ENCODE assay signal across 1 cellular context in the genomic region with DNA sequence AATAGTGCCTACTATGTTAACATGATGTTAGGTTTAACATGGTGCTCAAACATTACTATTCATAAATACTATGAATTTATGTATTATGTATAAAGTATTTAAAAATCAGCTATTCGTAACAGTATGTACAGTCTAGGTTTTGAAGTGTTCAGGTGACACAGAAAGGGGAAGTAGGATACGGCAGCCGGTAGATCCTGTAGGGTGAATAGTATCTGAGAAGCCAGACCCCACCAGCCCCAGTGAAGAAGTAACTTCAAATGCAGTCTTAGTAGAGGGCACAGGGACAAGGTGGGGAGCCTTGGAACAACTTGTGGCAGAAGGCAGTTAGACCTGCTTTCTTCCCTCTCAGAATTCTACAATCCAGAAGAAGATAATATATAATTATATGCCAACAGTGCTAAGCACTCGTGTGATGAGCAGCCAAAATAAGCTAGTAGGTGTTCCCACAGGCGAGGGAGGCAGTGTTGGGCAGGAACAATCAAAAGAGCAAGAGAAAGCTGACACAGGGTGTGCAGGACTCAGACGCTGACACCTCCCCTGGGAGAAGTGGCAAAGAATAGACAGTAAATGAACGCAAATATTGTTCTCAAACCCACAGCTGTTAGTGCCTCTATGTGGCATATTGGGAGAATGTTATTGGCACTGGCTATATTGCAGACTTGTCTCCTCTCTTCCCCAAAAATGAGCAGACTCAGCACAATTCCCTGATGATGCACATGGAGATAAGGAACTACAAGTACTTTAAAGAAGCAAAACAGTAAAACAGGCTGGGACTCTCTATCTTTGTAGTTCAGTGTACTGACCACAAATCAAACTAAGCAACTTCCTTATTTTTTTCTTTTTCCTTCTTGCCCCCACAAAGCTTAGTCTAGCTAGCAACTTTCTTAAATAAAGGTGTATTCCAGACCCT.
TF ChIP-seq lines count a peak whose summit lies in the region.

No MANE protein-coding gene starts in this region.

TF ChIP-seq in K562, 482 proteins besides CTCF, POLR2A, EP300 and RAD21 (continued from another document and continues in another):
- TF ChIP-seq NKRF (IDR thresholded peaks at IDR 0.05; ENCODE audit: borderline replicate concordance) (no peak), TGIF2 (CRISPR knock-in tag; IDR thresholded peaks at IDR 0.05) (no peak), HOXB6 (CRISPR knock-in tag; IDR thresholded peaks at IDR 0.05; ENCODE audit: borderline replicate concordance) (no peak), FOS (IDR thresholded peaks at IDR 0.05; ENCODE audit: extremely low read depth, insufficient read length) (no peak), FOXJ2 (tag; IDR thresholded peaks at IDR 0.05) (no peak), ZBTB11 (CRISPR knock-in tag; IDR thresholded peaks at IDR 0.05) (no peak), ERF (CRISPR knock-in tag; IDR thresholded peaks at IDR 0.05) (peak; percentile 31; the same call in 1 of the 2 replicates), SUPT5H (IDR thresholded peaks at IDR 0.05) (no peak), ZNF431 (CRISPR knock-in tag; IDR thresholded peaks at IDR 0.05) (no peak), CCAR2 (IDR thresholded peaks at IDR 0.05; ENCODE audit: low read depth, low read length) (no peak), DACH1 (IDR thresholded peaks at IDR 0.05; ENCODE audit: partially characterized antibody) (no peak), PREB (CRISPR knock-in tag; IDR thresholded peaks at IDR 0.05) (no peak), ZNF23 (CRISPR knock-in tag; IDR thresholded peaks at IDR 0.05) (no peak), ZNF79 (CRISPR knock-in tag; IDR thresholded peaks at IDR 0.05; ENCODE audit: low read depth) (no peak), ZBTB8A (IDR thresholded peaks at IDR 0.05; ENCODE audit: partially characterized antibody) (no peak), E2F5 (CRISPR knock-in tag; IDR thresholded peaks at IDR 0.05) (no peak), EHMT2 (IDR thresholded peaks at IDR 0.05) (no peak), KDM2B (CRISPR knock-in tag; IDR thresholded peaks at IDR 0.05) (no peak), ZNF41 (CRISPR knock-in tag; conservative IDR thresholded peaks at IDR 0.05) (no peak), HDAC3 (IDR thresholded peaks at IDR 0.05; ENCODE audit: borderline replicate concordance, partially characterized antibody) (no peak), PTRF (tag; IDR thresholded peaks at IDR 0.05) (no peak), ZBTB17 (CRISPR knock-in tag; IDR thresholded peaks at IDR 0.05) (no peak), NR2C1 (IDR thresholded peaks at IDR 0.05) (no peak), NR2C1 (tag; IDR thresholded peaks at IDR 0.05) (no peak), TAL1 (IDR thresholded peaks at IDR 0.05) (no peak), NRF1 (conservative IDR thresholded peaks at IDR 0.05 in 1 of 2, IDR thresholded peaks at IDR 0.05 in 1 of 2) (no peak), ZKSCAN1 (IDR thresholded peaks at IDR 0.05; ENCODE audit: low read depth, low read length) (0 out of 2 replicates have a peak, but pooled peaks have one; percentile 16), ZNF121 (CRISPR knock-in tag; conservative IDR thresholded peaks at IDR 0.05) (no peak), GTF2B (IDR thresholded peaks at IDR 0.05; ENCODE audit: extremely low read depth, insufficient read length) (no peak), HIVEP1 (CRISPR knock-in tag; IDR thresholded peaks at IDR 0.05) (no peak), JUN (IDR thresholded peaks at IDR 0.05; ENCODE audit: borderline replicate concordance, low read depth, low read length) (no peak), JUN (CRISPR knock-in tag; IDR thresholded peaks at IDR 0.05; ENCODE audit: borderline replicate concordance) (no peak), MYNN (IDR thresholded peaks at IDR 0.05) (no peak), MYNN (CRISPR knock-in tag; IDR thresholded peaks at IDR 0.05) (no peak), SMAD4 (CRISPR knock-in tag; conservative IDR thresholded peaks at IDR 0.05) (no peak), VEZF1 (CRISPR knock-in tag; IDR thresholded peaks at IDR 0.05) (no peak), SREBF2 (CRISPR knock-in tag; IDR thresholded peaks at IDR 0.05) (no peak), BCL6 (CRISPR knock-in tag; IDR thresholded peaks at IDR 0.05) (no peak), FOXO4 (CRISPR knock-in tag; IDR thresholded peaks at IDR 0.05) (no peak), PTBP1 (IDR thresholded peaks at IDR 0.05; ENCODE audit: low read depth, low read length) (no peak), ZNF316 (IDR thresholded peaks at IDR 0.05) (peak; percentile 99)
- TF ChIP-seq, protein P1, sequence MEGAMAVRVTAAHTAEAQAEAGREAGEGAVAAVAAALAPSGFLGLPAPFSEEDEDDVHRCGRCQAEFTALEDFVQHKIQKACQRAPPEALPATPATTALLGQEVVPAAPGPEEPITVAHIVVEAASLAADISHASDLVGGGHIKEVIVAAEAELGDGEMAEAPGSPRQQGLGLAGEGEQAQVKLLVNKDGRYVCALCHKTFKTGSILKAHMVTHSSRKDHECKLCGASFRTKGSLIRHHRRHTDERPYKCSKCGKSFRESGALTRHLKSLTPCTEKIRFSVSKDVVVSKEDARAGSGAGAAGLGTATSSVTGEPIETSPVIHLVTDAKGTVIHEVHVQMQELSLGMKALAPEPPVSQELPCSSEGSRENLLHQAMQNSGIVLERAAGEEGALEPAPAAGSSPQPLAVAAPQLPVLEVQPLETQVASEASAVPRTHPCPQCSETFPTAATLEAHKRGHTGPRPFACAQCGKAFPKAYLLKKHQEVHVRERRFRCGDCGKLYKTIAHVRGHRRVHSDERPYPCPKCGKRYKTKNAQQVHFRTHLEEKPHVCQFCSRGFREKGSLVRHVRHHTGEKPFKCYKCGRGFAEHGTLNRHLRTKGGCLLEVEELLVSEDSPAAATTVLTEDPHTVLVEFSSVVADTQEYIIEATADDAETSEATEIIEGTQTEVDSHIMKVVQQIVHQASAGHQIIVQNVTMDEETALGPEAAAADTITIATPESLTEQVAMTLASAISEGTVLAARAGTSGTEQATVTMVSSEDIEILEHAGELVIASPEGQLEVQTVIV (CRISPR knock-in tag; IDR thresholded peaks at IDR 0.05; ENCODE audit: borderline replicate concordance): no peak
